24 cellular contexts compared by ENCODE assay signal in genomic region chr4:15718465-15718864, GRCh38.
"Had no signal": no experiment of that assay in that cellular context is flagged by ENCODE, and none has a peak within 500 bp of the region (broad histone marks: within the 10 kb centered on the region; RNA-seq: fewer than 3 reads in every experiment).

No MANE protein-coding gene starts in this region.

- DNase-seq: activated CD4-positive, alpha-beta T cell treated with anti-CD3 and anti-CD28 coated beads for 48 hours; activated CD4-positive, alpha-beta T cell treated with anti-CD3 and anti-CD28 coated beads, Interleukin-2, amount 50 U/mL, for 4 hours; activated CD8-positive, alpha-beta memory T cell treated with anti-CD3 and anti-CD28 coated beads, Interleukin-2, amount 10 ng/mL, durations not matched to agents 7 days and 5 days; activated effector memory CD4-positive, alpha-beta T cell treated with anti-CD3 and anti-CD28 coated beads, Interleukin-2, amount 50 U/mL, for 16 hours; activated naive CD4-positive, alpha-beta T cell treated with anti-CD3 and anti-CD28 coated beads for 36 hours; activated naive CD8-positive, alpha-beta T cell treated with anti-CD3 and anti-CD28 coated beads, Interleukin-2, amount 10 ng/mL, durations not matched to agents 7 days and 5 days; activated T-cell treated with anti-CD3 and anti-CD28 coated beads, Interleukin-2, amount 50 U/mL, for 24 hours; adrenal gland; anterior cingulate cortex; cerebellar nuclear complex; KBM-7; MM.1S; NCI-H1105 treated with DMSO at 0.1 percent for 48 hours; NCI-H1436 treated with DMSO at 0.1 percent for 48 hours; NCI-H187; NCI-H2081; NCI-H510A treated with DMSO at 0.1 percent for 48 hours; NCI-H69; NK-92 treated with Interleukin-12 subunit alpha and Interleukin-12 subunit beta, amount 100 ng/mL, for 24 hours; Right ventricle myocardium superior had no signal

- H3K9me3 ChIP-seq: adrenal gland, Peyer's patch, SJSA1 had no signal

- H3K27ac ChIP-seq: adrenal gland, Peyer's patch, RWPE1 had no signal

- H3K36me3 ChIP-seq: adrenal gland, Peyer's patch, SJSA1 had no signal

- H3K27me3 ChIP-seq: adrenal gland, Peyer's patch, SJSA1 had no signal

- H3K4me3 ChIP-seq: adrenal gland, Peyer's patch, SJSA1 had no signal

- ATAC-seq: activated CD4-positive, CD25-positive, alpha-beta regulatory T cell treated with anti-CD3 and anti-CD28 coated beads, Interleukin-2, amount 50 U/mL, for 24 hours; activated CD8-positive, alpha-beta memory T cell treated with anti-CD3 and anti-CD28 coated beads, Interleukin-2, amount 10 ng/mL, durations not matched to agents 7 days and 5 days had no signal
